9 cellular contexts compared by ENCODE assay signal in genomic region chr7:29609162-29610030, GRCh38. TPM values are rescaled to one million over a fixed set of nuclear protein-coding genes. Genes with fewer than 3 reads are reported as not detected.
A peak's percentile ranks its signal among the peaks of the same experiment; 100 is the strongest.
DNase-seq lines count a peak whose midpoint lies in the region; ATAC-seq and TF ChIP-seq lines count a peak whose summit lies in the region.
"Had no signal": no experiment of that assay in that cellular context is flagged by ENCODE, and none has a peak within 500 bp of the region (broad histone marks: within the 10 kb centered on the region; RNA-seq: fewer than 3 reads in every experiment).

No MANE protein-coding gene starts in this region.

- no peaks in the 10 kb centered on the region for H3K4me1 ChIP-seq in DOHH2 (ENCODE audit: control insufficient read depth, low read length)
- H3K4me1 ChIP-seq in MM.1S (ENCODE audit: low read length) = no peaks in the 10 kb centered on the region
- peaks cover 0 to 3% (median 0%) of the 10 kb centered on the region in 4 donors for H3K4me1 ChIP-seq in liver (ENCODE audit: control insufficient read depth in 4 of 4, insufficient read depth in 4 of 4, low read length in 3 of 4)
- H3K4me1 ChIP-seq in CD8-positive, alpha-beta memory T cell (ENCODE audit: insufficient read depth, low read length) = no peaks in the 10 kb centered on the region

- H2AFZ ChIP-seq in MM.1S (ENCODE audit: low read length) = no peak overlapping the region

- ATAC-seq in GM21528 (IDR thresholded peaks at IDR 0.05; ENCODE audit: low FRiP score, unreplicated experiment) = no peak

- 36% methylated on average over 15 of the region's 15 CpGs for WGBS in liver

- no peaks in the 10 kb centered on the region for H4K20me1 ChIP-seq in DOHH2 (ENCODE audit: control insufficient read depth, insufficient read depth, low read depth, low read length)
- no peaks in the 10 kb centered on the region for H4K20me1 ChIP-seq in MM.1S (ENCODE audit: insufficient read depth, low read length)

- POLR2A ChIA-PET in CD8-positive, alpha-beta memory T cell (lab: Charles Lee) = no interaction called here

- in situ Hi-C loops in astrocyte of the spinal cord (cut with HindIII; ENCODE audit: low sequenced_read_pairs) = no loop called here

- no peaks in the 10 kb centered on the region for H3K36me3 Mint-ChIP-seq in CD8-positive, alpha-beta memory T cell

- H3F3A ChIP-seq in DOHH2 (ENCODE audit: control insufficient read depth, insufficient read depth) (no peaks in the 10 kb centered on the region), MM.1S (ENCODE audit: insufficient read depth, low read length) (no peaks in the 10 kb centered on the region)

- no peak overlapping the region for H3K27ac Mint-ChIP-seq in CD8-positive, alpha-beta memory T cell
- H3K27ac Mint-ChIP-seq: memory B cell had no signal

- no peak overlapping the region for H3K9ac ChIP-seq in MM.1S (ENCODE audit: low read length)
- no peak overlapping the region for H3K9ac ChIP-seq in liver (ENCODE audit: low read depth in 1 of 2, low read length in 2 of 2)

- peak; percentile 66 to 78 for TF ChIP-seq RAD21 in liver (IDR thresholded peaks at IDR 0.05)

- peak; percentile 24 for DNase-seq in MM.1S
- peak; percentile 23 for DNase-seq in astrocyte of the spinal cord (ENCODE audit: low read depth, low spot score)
- no peak for DNase-seq in putamen (ENCODE audit: low spot score)
- no peak for DNase-seq in GDM1 (lab: John Stamatoyannopoulos, UW)
- DNase-seq in CD8-positive, alpha-beta memory T cell = no peak

- no peak overlapping the region for H3K4me3 Mint-ChIP-seq in CD8-positive, alpha-beta memory T cell
- H3K4me3 Mint-ChIP-seq: memory B cell had no signal

- H3K27me3 ChIP-seq in DOHH2 (ENCODE audit: control insufficient read depth, low read length) = no peaks in the 10 kb centered on the region
- H3K27me3 ChIP-seq in MM.1S (replicated peaks; ENCODE audit: insufficient read depth, low read length) = no peaks in the 10 kb centered on the region
- no peaks in the 10 kb centered on the region for H3K27me3 ChIP-seq in liver (ENCODE audit: control insufficient read depth in 4 of 4, insufficient read depth in 4 of 4, low read length in 3 of 4)
- no peaks in the 10 kb centered on the region for H3K27me3 ChIP-seq in CD8-positive, alpha-beta memory T cell (ENCODE audit: insufficient read depth, low read length, poor library complexity, severe bottlenecking)

- H3K79me2 ChIP-seq in DOHH2 (ENCODE audit: control insufficient read depth, low read length) (no peaks in the 10 kb centered on the region), MM.1S (ENCODE audit: low read length) (no peaks in the 10 kb centered on the region)

- H3K9me2 ChIP-seq in DOHH2 (replicated peaks; ENCODE audit: control insufficient read depth, low read length) = no peaks in the 10 kb centered on the region
- no peaks in the 10 kb centered on the region for H3K9me2 ChIP-seq in MM.1S (replicated peaks; ENCODE audit: insufficient read depth, low read length)

- H3K9me3 Mint-ChIP-seq in CD8-positive, alpha-beta memory T cell = peaks cover 0 to 1% (median 0%) of the 10 kb centered on the region in 5 donors

- CTCF ChIA-PET in CD8-positive, alpha-beta memory T cell (lab: Charles Lee) = no interaction called here

- H3K36me3 ChIP-seq in DOHH2 (ENCODE audit: control insufficient read depth, low read length) (no peaks in the 10 kb centered on the region), MM.1S (replicated peaks; ENCODE audit: insufficient read depth, low read length) (no peaks in the 10 kb centered on the region), liver (ENCODE audit: control insufficient read depth in 4 of 4, insufficient read depth in 3 of 4, low read depth in 1 of 4, low read length in 3 of 4) (no peaks in the 10 kb centered on the region)
- H3K36me3 ChIP-seq in CD8-positive, alpha-beta memory T cell (ENCODE audit: insufficient read depth, low read length) = no peaks in the 10 kb centered on the region

- peaks cover 2 to 18% of the 10 kb centered on the region in 2 donors for H3K27me3 Mint-ChIP-seq in CD8-positive, alpha-beta memory T cell

- TF ChIP-seq CTCF in DOHH2 (IDR thresholded peaks at IDR 0.05; ENCODE audit: low read depth, low read length, poor library complexity, severe bottlenecking) = peak; percentile 96
- peak; percentile 74 for TF ChIP-seq CTCF in MM.1S (IDR thresholded peaks at IDR 0.05; ENCODE audit: low read length)
- TF ChIP-seq CTCF in astrocyte of the spinal cord (IDR thresholded peaks at IDR 0.05; ENCODE audit: low read depth, low read length) = peak; percentile 73
- TF ChIP-seq CTCF in liver (IDR thresholded peaks at IDR 0.05; ENCODE audit: low read depth, low read length, missing input control) = peak; percentile 59

- H3K4me1 Mint-ChIP-seq in CD8-positive, alpha-beta memory T cell = no peaks in the 10 kb centered on the region

- no peak overlapping the region for H3K4me2 ChIP-seq in DOHH2 (ENCODE audit: low read length)
- no peak overlapping the region for H3K4me2 ChIP-seq in MM.1S (ENCODE audit: low read depth, low read length)

- no peak overlapping the region for H3K4me3 ChIP-seq in DOHH2 (ENCODE audit: low read length)
- H3K4me3 ChIP-seq in MM.1S (ENCODE audit: low read length) = no peak overlapping the region
- no peak overlapping the region for H3K4me3 ChIP-seq in astrocyte of the spinal cord (ENCODE audit: low read depth, low read length)
- no peak overlapping the region for H3K4me3 ChIP-seq in liver (ENCODE audit: low read depth in 1 of 3, low read length in 3 of 3)
- H3K4me3 ChIP-seq in CD8-positive, alpha-beta memory T cell (ENCODE audit: low read length) = no peak overlapping the region

- H3K27ac ChIP-seq in DOHH2 (ENCODE audit: low read depth, low read length) (no peak overlapping the region), MM.1S (ENCODE audit: low read length) (no peak overlapping the region), liver (ENCODE audit: low read depth in 1 of 2, low read length in 2 of 2) (no peak overlapping the region)
- no peak overlapping the region for H3K27ac ChIP-seq in CD8-positive, alpha-beta memory T cell (ENCODE audit: low read depth, low read length)

- 0 out of 2 replicates have a peak, but pooled peaks cover 3% of the 10 kb centered on the region for H3K9me3 ChIP-seq in DOHH2 (ENCODE audit: control insufficient read depth, insufficient read depth, low read length)
- no peaks in the 10 kb centered on the region for H3K9me3 ChIP-seq in MM.1S (replicated peaks; ENCODE audit: insufficient read depth, low read length)
- H3K9me3 ChIP-seq in liver (ENCODE audit: control insufficient read depth in 4 of 4, low read length in 3 of 4) = no peaks in the 10 kb centered on the region
- H3K9me3 ChIP-seq in CD8-positive, alpha-beta memory T cell (ENCODE audit: low read length) = no peaks in the 10 kb centered on the region

TF ChIP-seq in liver, 16 proteins besides CTCF, POLR2A, EP300 and RAD21:
- TF ChIP-seq NR2F2 (IDR thresholded peaks at IDR 0.05) (no peak), HNF4G (IDR thresholded peaks at IDR 0.05) (no peak), RXRA (IDR thresholded peaks at IDR 0.05) (peak; percentile 9 to 10), REST (IDR thresholded peaks at IDR 0.05) (no peak), MAX (IDR thresholded peaks at IDR 0.05) (no peak)

RNA-seq across cellular contexts. Expression of gene PRR15, which starts 45.8 kb away (rescaled TPM):
- under 1 TPM; 0.17 to 0.98 TPM for total RNA-seq in liver
- polyA plus RNA-seq in liver = under 1 TPM in 1 of 2 donors, not detected in 1; 0.02 TPM
- total RNA-seq in CD8-positive, alpha-beta memory T cell = not detected
- not detected for polyA plus RNA-seq in CD8-positive, alpha-beta memory T cell

Comparison
In these comparisons a context has a peak if more than half of its experiments do, and no peak if none do; other contexts are left out.
1. DNase-seq: peak in MM.1S (single experiment) and astrocyte of the spinal cord (single experiment); none in putamen (single experiment), GDM1 (single experiment) and CD8-positive, alpha-beta memory T cell (0 of 5).
2. Peak in every context shown above with its lines, with median percentiles within 50 percentile points of each other: CTCF ChIP-seq.